2 cellular contexts compared by ENCODE assay signal in the genomic region with DNA sequence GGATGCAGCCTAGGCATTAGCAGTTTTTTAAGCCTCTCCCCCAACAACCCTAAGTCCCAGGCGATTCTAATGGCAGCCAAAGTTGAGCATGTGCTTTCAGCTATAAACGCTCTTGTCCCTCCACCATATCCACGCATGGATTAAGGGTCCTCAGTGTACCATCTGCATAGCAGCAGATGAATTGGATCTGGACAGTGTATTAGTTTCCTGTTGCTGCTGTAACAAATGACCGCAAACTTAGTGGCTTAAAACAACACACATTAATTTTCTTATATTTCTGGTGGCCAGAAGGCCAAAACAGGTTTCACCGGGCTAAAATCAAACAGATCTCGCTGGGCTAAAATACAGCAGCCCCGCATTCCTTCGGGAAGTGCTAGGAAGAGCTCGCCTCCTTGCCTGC.
A peak's percentile ranks its signal among the peaks of the same experiment; 100 is the strongest.
TF ChIP-seq lines count a peak whose summit lies in the region.

No MANE protein-coding gene starts in this region.

TF ChIP-seq in HepG2, 621 proteins besides CTCF, POLR2A, EP300 and RAD21:
- TF ChIP-seq TRIM24 (CRISPR knock-in tag; IDR thresholded peaks at IDR 0.05) (no peak), ZNF12 (CRISPR knock-in tag; IDR thresholded peaks at IDR 0.05) (peak; percentile 92)

TF ChIP-seq in K562, 482 proteins besides CTCF, POLR2A, EP300 and RAD21:
- TF ChIP-seq ZNF12 (CRISPR knock-in tag; IDR thresholded peaks at IDR 0.05): peak; percentile 96
- no peak for TF ChIP-seq MAFF (IDR thresholded peaks at IDR 0.05; ENCODE audit: low read length)
